Comparison of ENCODE assay signal across 1 cellular context in the genomic region with DNA sequence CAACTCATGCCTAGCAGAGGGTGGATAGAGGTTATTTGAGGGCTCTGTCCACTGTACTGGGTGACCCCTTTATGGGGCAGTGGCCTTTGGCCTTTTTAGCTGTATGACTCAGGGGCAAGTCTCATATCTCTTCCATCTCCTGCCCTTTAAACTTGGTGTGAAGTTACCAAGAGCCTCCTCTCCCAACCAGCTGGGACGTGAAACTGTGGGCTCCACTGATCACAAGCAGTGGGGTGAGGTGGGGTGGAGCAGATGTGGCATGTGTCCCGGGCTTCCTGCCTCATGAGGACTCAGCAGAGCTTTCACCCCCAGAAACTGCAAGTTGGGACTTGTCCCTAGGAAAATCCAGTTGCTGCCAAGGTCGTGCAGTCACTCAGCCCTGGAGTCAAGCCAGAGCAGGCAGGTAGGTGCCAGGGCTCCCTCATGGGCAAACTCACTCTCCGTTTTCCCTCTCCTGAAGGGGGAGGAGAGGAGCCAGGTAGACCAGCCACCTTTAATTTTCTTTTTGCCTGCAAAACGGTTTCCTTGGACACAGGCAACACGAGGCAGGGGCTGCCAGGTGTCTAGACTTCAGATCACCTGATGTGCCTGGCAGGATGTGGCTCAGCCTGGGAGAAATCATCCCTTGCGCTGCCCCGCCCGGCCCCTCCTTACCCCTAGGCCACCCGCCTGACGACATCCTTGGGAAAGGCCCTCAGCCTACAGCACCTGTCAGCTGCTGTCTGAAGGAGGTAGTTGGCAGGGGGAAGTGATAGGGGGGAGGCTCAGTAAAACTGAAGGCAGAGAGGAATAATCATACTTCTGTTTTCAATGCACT.
TF ChIP-seq lines count a peak whose summit lies in the region.

No MANE protein-coding gene starts in this region.

TF ChIP-seq in liver, 16 proteins besides CTCF, POLR2A, EP300 and RAD21 (continued from another document):
- TF ChIP-seq, protein P1, sequence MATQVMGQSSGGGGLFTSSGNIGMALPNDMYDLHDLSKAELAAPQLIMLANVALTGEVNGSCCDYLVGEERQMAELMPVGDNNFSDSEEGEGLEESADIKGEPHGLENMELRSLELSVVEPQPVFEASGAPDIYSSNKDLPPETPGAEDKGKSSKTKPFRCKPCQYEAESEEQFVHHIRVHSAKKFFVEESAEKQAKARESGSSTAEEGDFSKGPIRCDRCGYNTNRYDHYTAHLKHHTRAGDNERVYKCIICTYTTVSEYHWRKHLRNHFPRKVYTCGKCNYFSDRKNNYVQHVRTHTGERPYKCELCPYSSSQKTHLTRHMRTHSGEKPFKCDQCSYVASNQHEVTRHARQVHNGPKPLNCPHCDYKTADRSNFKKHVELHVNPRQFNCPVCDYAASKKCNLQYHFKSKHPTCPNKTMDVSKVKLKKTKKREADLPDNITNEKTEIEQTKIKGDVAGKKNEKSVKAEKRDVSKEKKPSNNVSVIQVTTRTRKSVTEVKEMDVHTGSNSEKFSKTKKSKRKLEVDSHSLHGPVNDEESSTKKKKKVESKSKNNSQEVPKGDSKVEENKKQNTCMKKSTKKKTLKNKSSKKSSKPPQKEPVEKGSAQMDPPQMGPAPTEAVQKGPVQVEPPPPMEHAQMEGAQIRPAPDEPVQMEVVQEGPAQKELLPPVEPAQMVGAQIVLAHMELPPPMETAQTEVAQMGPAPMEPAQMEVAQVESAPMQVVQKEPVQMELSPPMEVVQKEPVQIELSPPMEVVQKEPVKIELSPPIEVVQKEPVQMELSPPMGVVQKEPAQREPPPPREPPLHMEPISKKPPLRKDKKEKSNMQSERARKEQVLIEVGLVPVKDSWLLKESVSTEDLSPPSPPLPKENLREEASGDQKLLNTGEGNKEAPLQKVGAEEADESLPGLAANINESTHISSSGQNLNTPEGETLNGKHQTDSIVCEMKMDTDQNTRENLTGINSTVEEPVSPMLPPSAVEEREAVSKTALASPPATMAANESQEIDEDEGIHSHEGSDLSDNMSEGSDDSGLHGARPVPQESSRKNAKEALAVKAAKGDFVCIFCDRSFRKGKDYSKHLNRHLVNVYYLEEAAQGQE (IDR thresholded peaks at IDR 0.05): no peak
- TF ChIP-seq SP1 (IDR thresholded peaks at IDR 0.05): peak; percentile 47
- TF ChIP-seq HNF4G (IDR thresholded peaks at IDR 0.05): peak; percentile 27
- peak; percentile 63 to 80 for TF ChIP-seq HNF4A (conservative IDR thresholded peaks at IDR 0.05)
TF ChIP-seq in liver: peak in this region for 8.
